In genomic region chr19:45767881-45768643, GRCh38 we compare ENCODE assay signal across 1 cellular context.
TF ChIP-seq lines count a peak whose summit lies in the region.

No MANE protein-coding gene starts in this region.

TF ChIP-seq in HepG2, 621 proteins besides CTCF, POLR2A, EP300 and RAD21 (continued from another document and continues in another):
- TF ChIP-seq RFX5 (IDR thresholded peaks at IDR 0.05; ENCODE audit: low read depth, low read length): no peak
- TF ChIP-seq ZFP36L1 (CRISPR knock-in tag; IDR thresholded peaks at IDR 0.05): no peak; the same call in none of the 2 replicates
- TF ChIP-seq HOXA3 (CRISPR knock-in tag; IDR thresholded peaks at IDR 0.05): no peak
- TF ChIP-seq MTA1 (CRISPR knock-in tag; IDR thresholded peaks at IDR 0.05; ENCODE audit: borderline replicate concordance): peak; percentile 34; the same call in 1 of the 2 replicates
- 0 out of 2 replicates have a peak, but pooled peaks have one; percentile 29 for TF ChIP-seq BATF2 (CRISPR knock-in tag; IDR thresholded peaks at IDR 0.05)
- peak; percentile 6 for TF ChIP-seq ZNF747 (CRISPR knock-in tag; IDR thresholded peaks at IDR 0.05; ENCODE audit: borderline replicate concordance)
- TF ChIP-seq PHF8 (CRISPR knock-in tag; IDR thresholded peaks at IDR 0.05): peak; percentile 62
- 0 out of 2 replicates have a peak, but pooled peaks have one; percentile 28 for TF ChIP-seq DRAP1 (CRISPR knock-in tag; IDR thresholded peaks at IDR 0.05)
- peak; percentile 65; the same call in 1 of the 2 replicates for TF ChIP-seq BRD4 (CRISPR knock-in tag; IDR thresholded peaks at IDR 0.05)
- TF ChIP-seq GPBP1L1 (CRISPR knock-in tag; IDR thresholded peaks at IDR 0.05): no peak
- TF ChIP-seq ZNF274 (CRISPR knock-in tag; IDR thresholded peaks at IDR 0.05): peak; percentile 40; the same call in 1 of the 2 replicates
- TF ChIP-seq CENPT (CRISPR knock-in tag; IDR thresholded peaks at IDR 0.05; ENCODE audit: low read depth): no peak
- no peak for TF ChIP-seq SP1 (IDR thresholded peaks at IDR 0.05)
- TF ChIP-seq SP1 (CRISPR knock-in tag; IDR thresholded peaks at IDR 0.05): 0 out of 2 replicates have a peak, but pooled peaks have one; percentile 11
- peak; percentile 65; the same call in 1 of the 2 replicates for TF ChIP-seq SRY (CRISPR knock-in tag; IDR thresholded peaks at IDR 0.05)
- TF ChIP-seq ZNF724P (CRISPR knock-in tag; IDR thresholded peaks at IDR 0.05; ENCODE audit: borderline replicate concordance): peak; percentile 43; the same call in 1 of the 2 replicates
- peak; percentile 35; the same call in 1 of the 2 replicates for TF ChIP-seq ZNF441 (CRISPR knock-in tag; IDR thresholded peaks at IDR 0.05; ENCODE audit: borderline replicate concordance)
- TF ChIP-seq HOXD1 (CRISPR knock-in tag; IDR thresholded peaks at IDR 0.05): peak; percentile 38; the same call in 1 of the 2 replicates
- TF ChIP-seq FOSL2 (CRISPR knock-in tag; IDR thresholded peaks at IDR 0.05): no peak
- TF ChIP-seq FOXK1 (CRISPR knock-in tag; IDR thresholded peaks at IDR 0.05; ENCODE audit: borderline replicate concordance, low read depth): peak; percentile 60; the same call in 1 of the 2 replicates
- TF ChIP-seq ZFY (CRISPR knock-in tag; IDR thresholded peaks at IDR 0.05): peak; percentile 84
- no peak for TF ChIP-seq SNAPC4 (CRISPR knock-in tag; IDR thresholded peaks at IDR 0.05)
- TF ChIP-seq TSC22D2 (CRISPR knock-in tag; IDR thresholded peaks at IDR 0.05; ENCODE audit: borderline replicate concordance): peak; percentile 38; the same call in 1 of the 2 replicates
- TF ChIP-seq ZNF18 (CRISPR knock-in tag; IDR thresholded peaks at IDR 0.05; ENCODE audit: insufficient replicate concordance): peak; percentile 91
- peak; percentile 34; the same call in 1 of the 2 replicates for TF ChIP-seq HDAC1 (CRISPR knock-in tag; IDR thresholded peaks at IDR 0.05)
- 0 out of 2 replicates have a peak, but pooled peaks have one; percentile 57 for TF ChIP-seq SNAPC2 (CRISPR knock-in tag; IDR thresholded peaks at IDR 0.05)
- TF ChIP-seq PRDM10 (CRISPR knock-in tag; IDR thresholded peaks at IDR 0.05; ENCODE audit: low read depth): no peak
- TF ChIP-seq ZNF563 (CRISPR knock-in tag; IDR thresholded peaks at IDR 0.05): peak; percentile 57; the same call in 1 of the 2 replicates
- TF ChIP-seq THAP11 (CRISPR knock-in tag; IDR thresholded peaks at IDR 0.05): peak; percentile 51
- TF ChIP-seq ZBTB42 (CRISPR knock-in tag; IDR thresholded peaks at IDR 0.05): 0 out of 2 replicates have a peak, but pooled peaks have one; percentile 55
- no peak for TF ChIP-seq ZBTB2 (CRISPR knock-in tag; IDR thresholded peaks at IDR 0.05; ENCODE audit: low read depth)
- no peak for TF ChIP-seq ZSCAN12 (CRISPR knock-in tag; IDR thresholded peaks at IDR 0.05)
- TF ChIP-seq GZF1 (CRISPR knock-in tag; IDR thresholded peaks at IDR 0.05): peak; percentile 32; the same call in 1 of the 2 replicates
- TF ChIP-seq ZNF318 (CRISPR knock-in tag; IDR thresholded peaks at IDR 0.05): 0 out of 2 replicates have a peak, but pooled peaks have one; percentile 16
